In the genomic region with DNA sequence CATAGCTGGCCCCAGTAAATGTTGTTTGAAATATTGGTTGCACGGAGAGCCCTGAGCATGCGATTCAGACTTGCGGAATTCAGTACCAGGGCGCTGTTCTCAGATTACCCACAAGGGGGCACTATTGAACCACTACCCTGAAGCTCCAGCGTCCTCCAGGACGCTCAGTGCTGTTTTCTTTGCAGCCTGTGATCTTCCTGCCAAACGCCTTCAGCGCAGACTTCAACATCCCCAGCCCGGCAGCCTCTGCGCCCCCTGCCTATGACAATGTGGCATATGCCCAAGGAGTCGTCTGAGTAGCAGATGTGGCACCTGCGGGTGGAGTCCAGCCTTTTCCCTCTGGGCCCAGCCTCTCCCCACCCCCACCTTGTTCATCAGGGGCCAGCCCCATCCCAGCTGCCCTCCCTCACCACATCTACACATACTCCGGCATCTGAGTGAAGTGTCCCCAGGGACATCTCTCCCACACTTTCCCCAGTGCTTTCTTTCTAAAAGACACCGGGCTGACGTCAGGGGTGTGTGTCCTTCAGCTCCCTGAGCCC, we compare ENCODE assay signal across 8 cellular contexts. TPM values are rescaled to one million over a fixed set of nuclear protein-coding genes. Genes with fewer than 3 reads are reported as not detected.
DNase-seq lines count a peak whose midpoint lies in the region; ATAC-seq lines count a peak whose summit lies in the region.

No MANE protein-coding gene starts in this region.

- no peak overlapping the region for H4K91ac ChIP-seq in neuronal stem cell (ENCODE audit: low read depth, low read length, poor library complexity)

- no peak overlapping the region for H3K23ac ChIP-seq in neuronal stem cell (ENCODE audit: low read depth, low read length, poor library complexity)

- no peak overlapping the region for H2BK5ac ChIP-seq in neuronal stem cell (ENCODE audit: low read length)

- ATAC-seq in GM21529 (IDR thresholded peaks at IDR 0.05; ENCODE audit: unreplicated experiment): peak; percentile 74

- WGBS in neuronal stem cell (ENCODE audit: extremely low coverage in 2 of 2, insufficient read length in 2 of 2, insufficient replicate concordance in 1 of 2), 2 donors: no CpG with 5 or more reads among the region's 15 CpGs

- H2AFZ ChIP-seq in neuronal stem cell (ENCODE audit: low read length): peak overlapping the region; percentile 60

- H3K9me3 ChIP-seq in neuronal stem cell (replicated peaks in 1 of 2; ENCODE audit: control insufficient read depth in 2 of 2, insufficient read depth in 1 of 2, low read depth in 1 of 2, low read length in 2 of 2): no peaks in the 10 kb centered on the region

- no peaks in the 10 kb centered on the region for H3K36me3 ChIP-seq in neuronal stem cell (replicated peaks in 1 of 2; ENCODE audit: control insufficient read depth in 2 of 2, insufficient read depth in 2 of 2, low read length in 2 of 2)

- H2AK5ac ChIP-seq in neuronal stem cell (ENCODE audit: low read depth, low read length): no peak overlapping the region

- no peak overlapping the region for H2BK12ac ChIP-seq in neuronal stem cell (ENCODE audit: low read length)

- H3K4me3 ChIP-seq in neuronal stem cell (ENCODE audit: low read length in 2 of 2): no peak overlapping the region

- no peak overlapping the region for H3K27ac ChIP-seq in neuronal stem cell (replicated peaks; ENCODE audit: low read length)

- H3K14ac ChIP-seq in neuronal stem cell (ENCODE audit: low read length): no peak overlapping the region

- no peak overlapping the region for H2BK120ac ChIP-seq in neuronal stem cell (ENCODE audit: low read depth, low read length)

- no peaks in the 10 kb centered on the region for H3K79me1 ChIP-seq in neuronal stem cell (ENCODE audit: low read depth, low read length)

- no peak overlapping the region for H2BK15ac ChIP-seq in neuronal stem cell (ENCODE audit: low read length)

- H3K27me3 ChIP-seq in neuronal stem cell (ENCODE audit: control insufficient read depth in 3 of 3, insufficient read depth in 3 of 3, low read depth in 1 of 3, low read length in 3 of 3): no peaks in the 10 kb centered on the region

- H3K18ac ChIP-seq in neuronal stem cell (ENCODE audit: low read length): no peak overlapping the region

- H4K8ac ChIP-seq in neuronal stem cell (ENCODE audit: low read depth, low read length): no peak overlapping the region

- H3K4ac ChIP-seq in neuronal stem cell (ENCODE audit: low read length): no peak overlapping the region

- in situ Hi-C loops in KBM-7 (cut with MboI; ENCODE audit: low pct_unique_long_range_greater_than_20kb, low sequenced_read_pairs): no loop called here

- DNase-seq in DMS153 treated with DMSO at 0.1 percent for 48 hours (lab: John Stamatoyannopoulos, UW; ENCODE audit: unreplicated experiment): peak; percentile 89
- DNase-seq in KBM-7: peak; percentile 95
- peak; percentile 90 for DNase-seq in OCI-M1 (lab: John Stamatoyannopoulos, UW)
- peak; percentile 74 for DNase-seq in activated T-cell treated with anti-CD3 and anti-CD28 coated beads for 48 hours (ENCODE audit: low read depth)
- DNase-seq in fibroblast of gingiva (ENCODE audit: low read depth): peak; percentile 78
- peak; percentile 88 for DNase-seq in neuronal stem cell (ENCODE audit: low spot score)
- DNase-seq in stromal cell of bone marrow (ENCODE audit: low read depth): peak; percentile 62

- no peak overlapping the region for H3K9ac ChIP-seq in neuronal stem cell (ENCODE audit: low read depth, low read length, poor library complexity)

- peak overlapping the region; percentile 14 for H3K4me2 ChIP-seq in neuronal stem cell (ENCODE audit: insufficient read depth, low read length, poor library complexity, severe bottlenecking)

- no peaks in the 10 kb centered on the region for H3K4me1 ChIP-seq in neuronal stem cell (ENCODE audit: control insufficient read depth in 2 of 2, insufficient read depth in 1 of 2, low read depth in 1 of 2, low read length in 2 of 2)

RNA-seq across cellular contexts. Expression of a gene that starts 9.6 kb away (rescaled TPM):
- polyA plus RNA-seq in neuronal stem cell (2013, experiment 1 of 2): not detected
- polyA plus RNA-seq in neuronal stem cell (2013, experiment 2 of 2): not detected

RNA-seq across cellular contexts. Expression of a gene that starts 18.8 kb away (rescaled TPM):
- 0.06 TPM for polyA plus RNA-seq in neuronal stem cell (2013, experiment 1 of 2)
- 0.06 TPM for polyA plus RNA-seq in neuronal stem cell (2013, experiment 2 of 2)

RNA-seq across cellular contexts. Expression of a gene that starts 51.0 kb away (rescaled TPM):
- polyA plus RNA-seq in neuronal stem cell (2013, experiment 1 of 2): not detected
- not detected for polyA plus RNA-seq in neuronal stem cell (2013, experiment 2 of 2)
